In genomic region chr17:68589086-68589485, GRCh38 we compare ENCODE assay signal across 37 cellular contexts. TPM values are rescaled to one million over a fixed set of nuclear protein-coding genes. Genes with fewer than 3 reads are reported as not detected.
"Had no signal": no experiment of that assay in that cellular context is flagged by ENCODE, and none has a peak within 500 bp of the region (broad histone marks: within the 10 kb centered on the region; RNA-seq: fewer than 3 reads in every experiment).

No MANE protein-coding gene starts in this region.

- H3K4me3 ChIP-seq: adrenal gland, body of pancreas, breast epithelium had no signal

- H3K36me3 ChIP-seq: adrenal gland, brain microvascular endothelial cell, breast epithelium had no signal

- H3K4me3 Mint-ChIP-seq: activated B cell treated with CpG ODN at 0.5 μM for 24 hours; activated CD4-positive, alpha-beta memory T cell treated with anti-CD3 and anti-CD28 coated beads for 36 hours; activated CD4-positive, alpha-beta T cell treated with anti-CD3 and anti-CD28 coated beads, Interleukin-2, amount 10 ng/mL, durations not matched to agents 24 days and 14 days; activated CD8-positive, alpha-beta T cell treated with anti-CD3 and anti-CD28 coated beads for 36 hours; activated naive CD4-positive, alpha-beta T cell treated with anti-CD3 and anti-CD28 coated beads for 36 hours; activated naive CD8-positive, alpha-beta T cell treated with anti-CD3 and anti-CD28 coated beads for 36 hours; activated T-cell treated with anti-CD3 and anti-CD28 coated beads, Interleukin-2, amount 50 U/mL, for 4 hours; activated T-cell treated with anti-CD3 and anti-CD28 coated beads, Interleukin-2, amount 50 U/mL, for 72 hours; activated T-helper 1 cell treated with anti-CD3 and anti-CD28 coated beads, Interleukin-12 subunit alpha, Interleukin-12 subunit beta, Interleukin-2, Interleukin-4 antibody, amounts not matched to agents 30 ng/mL and 10 ng/mL and 1 ng/mL, durations not matched to agents 14 hours and 24 hours and 36 hours; activated T-helper 17 cell treated with anti-CD3 and anti-CD28 coated beads, Interleukin-2, amount 50 U/mL, for 72 hours; T-helper 1 cell treated with Interleukin-12 subunit alpha and Interleukin-12 subunit beta and Interleukin-4 antibody, amounts not matched to agents 30 μg/mL and 1 μg/mL, for 36 hours; T-helper 2 cell treated with Interferon-gamma antibody and Interleukin-4, amounts not matched to agents 5 μg/mL and 100 μg/mL, for 36 hours had no signal

- H3K27ac Mint-ChIP-seq: activated B cell treated with CpG ODN at 0.5 μM for 24 hours; activated CD4-positive, alpha-beta memory T cell treated with anti-CD3 and anti-CD28 coated beads for 36 hours; activated CD4-positive, alpha-beta T cell treated with anti-CD3 and anti-CD28 coated beads, Interleukin-2, amount 10 ng/mL, durations not matched to agents 24 days and 14 days; activated CD8-positive, alpha-beta T cell treated with anti-CD3 and anti-CD28 coated beads for 36 hours; activated naive CD4-positive, alpha-beta T cell treated with anti-CD3 and anti-CD28 coated beads for 36 hours; activated naive CD4-positive, alpha-beta T cell treated with anti-CD3 and anti-CD28 coated beads, Interleukin-2, amount 50 U/mL, for 72 hours; activated naive CD8-positive, alpha-beta T cell treated with anti-CD3 and anti-CD28 coated beads for 36 hours; activated T-cell treated with anti-CD3 and anti-CD28 coated beads, Interleukin-2, amount 50 U/mL, for 72 hours; activated T-helper 1 cell treated with anti-CD3 and anti-CD28 coated beads, Interleukin-12 subunit alpha, Interleukin-12 subunit beta, Interleukin-2, Interleukin-4 antibody, amounts not matched to agents 30 ng/mL and 10 ng/mL and 1 ng/mL, durations not matched to agents 14 hours and 24 hours and 36 hours; activated T-helper 17 cell treated with anti-CD3 and anti-CD28 coated beads, Interleukin-2, amount 50 U/mL, for 72 hours; T-helper 1 cell treated with Interleukin-12 subunit alpha and Interleukin-12 subunit beta and Interleukin-4 antibody, amounts not matched to agents 30 μg/mL and 1 μg/mL, for 36 hours; T-helper 2 cell treated with Interferon-gamma antibody and Interleukin-4, amounts not matched to agents 5 μg/mL and 100 μg/mL, for 36 hours had no signal

- H3K27me3 ChIP-seq: adrenal gland, body of pancreas, breast epithelium had no signal

- H3K9me3 Mint-ChIP-seq: activated CD4-positive, alpha-beta memory T cell treated with anti-CD3 and anti-CD28 coated beads for 36 hours; activated naive CD4-positive, alpha-beta T cell treated with anti-CD3 and anti-CD28 coated beads for 36 hours; activated naive CD4-positive, alpha-beta T cell treated with anti-CD3 and anti-CD28 coated beads, Interleukin-2, amount 50 U/mL, for 72 hours; activated T-cell treated with anti-CD3 and anti-CD28 coated beads, Interleukin-2, amount 50 U/mL, for 4 hours; activated T-cell treated with anti-CD3 and anti-CD28 coated beads, Interleukin-2, amount 50 U/mL, for 72 hours; activated T-helper 1 cell treated with anti-CD3 and anti-CD28 coated beads, Interleukin-12 subunit alpha, Interleukin-12 subunit beta, Interleukin-2, Interleukin-4 antibody, amounts not matched to agents 30 ng/mL and 10 ng/mL and 1 ng/mL, durations not matched to agents 14 hours and 24 hours and 36 hours; T-helper 1 cell treated with Interleukin-12 subunit alpha and Interleukin-12 subunit beta and Interleukin-4 antibody, amounts not matched to agents 30 μg/mL and 1 μg/mL, for 36 hours; T-helper 2 cell treated with Interferon-gamma antibody and Interleukin-4, amounts not matched to agents 5 μg/mL and 100 μg/mL, for 36 hours had no signal

- H3K36me3 Mint-ChIP-seq: activated CD4-positive, alpha-beta memory T cell treated with anti-CD3 and anti-CD28 coated beads for 36 hours; activated naive CD4-positive, alpha-beta T cell treated with anti-CD3 and anti-CD28 coated beads, Interleukin-2, amount 50 U/mL, for 72 hours; activated naive CD8-positive, alpha-beta T cell treated with anti-CD3 and anti-CD28 coated beads for 36 hours had no signal

- H3K4me1 Mint-ChIP-seq: activated B cell treated with CpG ODN at 0.5 μM for 24 hours; activated CD4-positive, alpha-beta T cell treated with anti-CD3 and anti-CD28 coated beads, Interleukin-2, amount 10 ng/mL, durations not matched to agents 24 days and 14 days; activated naive CD8-positive, alpha-beta T cell treated with anti-CD3 and anti-CD28 coated beads for 36 hours; activated T-helper 17 cell treated with anti-CD3 and anti-CD28 coated beads, Interleukin-2, amount 50 U/mL, for 72 hours had no signal

- ATAC-seq: activated CD8-positive, alpha-beta T cell treated with anti-CD3 and anti-CD28 coated beads for 36 hours; activated naive CD4-positive, alpha-beta T cell treated with anti-CD3 and anti-CD28 coated beads, Interleukin-2, amount 50 U/mL, for 72 hours; activated T-cell treated with anti-CD3 and anti-CD28 coated beads, Interleukin-2, amount 50 U/mL, for 4 hours; activated T-cell treated with anti-CD3 and anti-CD28 coated beads, Interleukin-2, amount 50 U/mL, for 72 hours; activated T-helper 17 cell treated with anti-CD3 and anti-CD28 coated beads, Interleukin-2, amount 50 U/mL, for 72 hours; body of pancreas had no signal

- H3K9me3 ChIP-seq: adrenal gland, body of pancreas had no signal

- DNase-seq: activated B cell treated with CpG ODN at 0.5 μM for 24 hours; activated CD4-positive, alpha-beta memory T cell treated with anti-CD3 and anti-CD28 coated beads for 36 hours; activated CD4-positive, alpha-beta T cell treated with anti-CD3 and anti-CD28 coated beads for 4 hours; activated CD4-positive, alpha-beta T cell treated with anti-CD3 and anti-CD28 coated beads, Interleukin-2, amount 10 ng/mL, durations not matched to agents 24 days and 14 days; activated CD4-positive, alpha-beta T cell treated with anti-CD3 and anti-CD28 coated beads, Interleukin-2, amount 50 U/mL, for 1 hour; activated CD4-positive, alpha-beta T cell treated with anti-CD3 and anti-CD28 coated beads, Interleukin-2, amount 50 U/mL, for 4 hours; activated CD4-positive, CD25-positive, alpha-beta regulatory T cell treated with anti-CD3 and anti-CD28 coated beads, Interleukin-2, amount 50 U/mL, for 72 hours; activated CD8-positive, alpha-beta memory T cell treated with anti-CD3 and anti-CD28 coated beads, Interleukin-2, amount 50 U/mL, for 4 hours; activated CD8-positive, alpha-beta T cell treated with anti-CD3 and anti-CD28 coated beads for 36 hours; activated effector memory CD4-positive, alpha-beta T cell treated with anti-CD3 and anti-CD28 coated beads, Interleukin-2, amount 50 U/mL, for 16 hours; activated gamma-delta T cell treated with Interleukin-2 at 50 U/mL for 16 hours; activated naive CD4-positive, alpha-beta T cell; activated naive CD4-positive, alpha-beta T cell treated with anti-CD3 and anti-CD28 coated beads for 36 hours; activated naive CD4-positive, alpha-beta T cell treated with anti-CD3 and anti-CD28 coated beads, Interleukin-2, amount 50 U/mL, for 16 hours; activated naive CD8-positive, alpha-beta T cell treated with anti-CD3 and anti-CD28 coated beads for 36 hours; activated T-cell treated with anti-CD3 and anti-CD28 coated beads for 4 hours; activated T-cell treated with anti-CD3 and anti-CD28 coated beads, Interleukin-2, amount 50 U/mL, for 1 hour; activated T-cell treated with anti-CD3 and anti-CD28 coated beads, Interleukin-2, amount 50 U/mL, for 4 hours; activated T-cell treated with anti-CD3 and anti-CD28 coated beads, Interleukin-2, amount 50 U/mL, for 72 hours; adrenal gland; amniotic stem cell; aorta; body of pancreas; brain microvascular endothelial cell; central memory CD4-positive, alpha-beta T cell; T-helper 2 cell; T-helper 9 cell had no signal

- H3K27ac ChIP-seq: adrenal gland, body of pancreas, brain microvascular endothelial cell, breast epithelium, VCaP had no signal

- FAIRE-seq: astrocyte, TTC549 had no signal

RNA-seq across cellular contexts. Expression of gene FAM20A, which starts 12.1 kb away (rescaled TPM):
- total RNA-seq: activated B cell treated with CpG ODN at 0.5 μM for 24 hours; activated CD4-positive, alpha-beta memory T cell treated with anti-CD3 and anti-CD28 coated beads for 36 hours; activated CD4-positive, alpha-beta T cell treated with anti-CD3 and anti-CD28 coated beads, Interleukin-2, amount 10 ng/mL, durations not matched to agents 24 days and 14 days; activated CD8-positive, alpha-beta memory T cell treated with anti-CD3 and anti-CD28 coated beads for 36 hours; activated CD8-positive, alpha-beta T cell treated with anti-CD3 and anti-CD28 coated beads for 36 hours; activated naive CD4-positive, alpha-beta T cell treated with anti-CD3 and anti-CD28 coated beads for 36 hours; activated naive CD4-positive, alpha-beta T cell treated with anti-CD3 and anti-CD28 coated beads, Interleukin-2, amount 50 U/mL, for 72 hours; activated naive CD8-positive, alpha-beta T cell treated with anti-CD3 and anti-CD28 coated beads for 36 hours; activated T-cell treated with anti-CD3 and anti-CD28 coated beads, Interleukin-2, amount 50 U/mL, for 72 hours; activated T-helper 1 cell treated with anti-CD3 and anti-CD28 coated beads, Interleukin-12 subunit alpha, Interleukin-12 subunit beta, Interleukin-2, Interleukin-4 antibody, amounts not matched to agents 30 ng/mL and 10 ng/mL and 1 ng/mL, durations not matched to agents 14 hours and 24 hours and 36 hours; activated T-helper 17 cell treated with anti-CD3 and anti-CD28 coated beads, Interleukin-2, amount 50 U/mL, for 72 hours had no signal
